ENCODE assay signal across 1 cellular context in the genomic region with DNA sequence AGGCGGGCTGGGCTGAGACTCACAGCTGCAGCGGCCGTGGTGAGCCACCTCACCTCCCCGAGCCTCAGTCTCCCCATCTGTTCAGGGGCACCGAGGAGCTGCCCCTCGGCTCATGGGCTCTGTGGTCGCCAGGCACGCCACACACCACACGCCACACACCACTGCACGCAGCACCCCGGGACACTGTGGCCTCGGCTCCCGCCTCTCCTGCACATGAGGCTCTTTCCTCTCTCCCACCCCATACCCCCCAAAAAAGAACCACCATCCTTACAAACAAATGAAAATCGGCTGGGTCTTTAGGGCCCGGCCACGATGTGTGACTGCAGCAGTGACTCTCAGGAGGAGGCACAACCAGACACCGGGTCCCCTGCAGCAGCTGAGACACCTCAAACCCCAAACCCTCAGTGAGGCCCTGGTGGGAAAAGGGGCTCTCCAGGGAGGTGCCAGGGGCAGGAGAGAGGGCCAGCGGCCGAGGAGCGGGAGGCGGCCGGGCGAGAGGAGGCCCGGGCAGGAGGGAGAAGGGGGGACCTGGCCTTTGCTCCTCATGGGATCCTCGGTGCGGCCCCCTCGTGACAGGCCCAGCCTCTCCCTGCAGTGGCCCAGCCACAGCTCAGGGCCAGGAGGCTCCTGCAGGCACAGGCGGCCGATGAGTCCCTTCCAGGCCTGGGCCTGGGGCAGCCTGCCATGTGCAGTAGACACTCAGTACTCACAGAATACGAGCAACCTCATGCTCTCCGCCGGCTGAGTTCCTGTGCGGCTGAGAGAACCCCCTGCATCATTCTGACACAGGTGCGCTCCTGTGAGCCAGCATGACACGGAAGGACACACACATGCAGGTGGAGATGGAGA.
TF ChIP-seq lines count a peak whose summit lies in the region.

No MANE protein-coding gene starts in this region.

TF ChIP-seq in liver, 16 proteins besides CTCF, POLR2A, EP300 and RAD21 (continued from another document):
- TF ChIP-seq, protein P1, sequence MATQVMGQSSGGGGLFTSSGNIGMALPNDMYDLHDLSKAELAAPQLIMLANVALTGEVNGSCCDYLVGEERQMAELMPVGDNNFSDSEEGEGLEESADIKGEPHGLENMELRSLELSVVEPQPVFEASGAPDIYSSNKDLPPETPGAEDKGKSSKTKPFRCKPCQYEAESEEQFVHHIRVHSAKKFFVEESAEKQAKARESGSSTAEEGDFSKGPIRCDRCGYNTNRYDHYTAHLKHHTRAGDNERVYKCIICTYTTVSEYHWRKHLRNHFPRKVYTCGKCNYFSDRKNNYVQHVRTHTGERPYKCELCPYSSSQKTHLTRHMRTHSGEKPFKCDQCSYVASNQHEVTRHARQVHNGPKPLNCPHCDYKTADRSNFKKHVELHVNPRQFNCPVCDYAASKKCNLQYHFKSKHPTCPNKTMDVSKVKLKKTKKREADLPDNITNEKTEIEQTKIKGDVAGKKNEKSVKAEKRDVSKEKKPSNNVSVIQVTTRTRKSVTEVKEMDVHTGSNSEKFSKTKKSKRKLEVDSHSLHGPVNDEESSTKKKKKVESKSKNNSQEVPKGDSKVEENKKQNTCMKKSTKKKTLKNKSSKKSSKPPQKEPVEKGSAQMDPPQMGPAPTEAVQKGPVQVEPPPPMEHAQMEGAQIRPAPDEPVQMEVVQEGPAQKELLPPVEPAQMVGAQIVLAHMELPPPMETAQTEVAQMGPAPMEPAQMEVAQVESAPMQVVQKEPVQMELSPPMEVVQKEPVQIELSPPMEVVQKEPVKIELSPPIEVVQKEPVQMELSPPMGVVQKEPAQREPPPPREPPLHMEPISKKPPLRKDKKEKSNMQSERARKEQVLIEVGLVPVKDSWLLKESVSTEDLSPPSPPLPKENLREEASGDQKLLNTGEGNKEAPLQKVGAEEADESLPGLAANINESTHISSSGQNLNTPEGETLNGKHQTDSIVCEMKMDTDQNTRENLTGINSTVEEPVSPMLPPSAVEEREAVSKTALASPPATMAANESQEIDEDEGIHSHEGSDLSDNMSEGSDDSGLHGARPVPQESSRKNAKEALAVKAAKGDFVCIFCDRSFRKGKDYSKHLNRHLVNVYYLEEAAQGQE (IDR thresholded peaks at IDR 0.05): no peak
- TF ChIP-seq EGR1 (IDR thresholded peaks at IDR 0.05; ENCODE audit: low read depth in 2 of 2) (no peak), NR2F2 (IDR thresholded peaks at IDR 0.05) (no peak), TAF1 (conservative IDR thresholded peaks at IDR 0.05) (no peak), FOXA1 (IDR thresholded peaks at IDR 0.05) (no peak), GABPA (IDR thresholded peaks at IDR 0.05 in 1 of 2, conservative IDR thresholded peaks at IDR 0.05 in 1 of 2) (no peak)
- TF ChIP-seq, protein P2, sequence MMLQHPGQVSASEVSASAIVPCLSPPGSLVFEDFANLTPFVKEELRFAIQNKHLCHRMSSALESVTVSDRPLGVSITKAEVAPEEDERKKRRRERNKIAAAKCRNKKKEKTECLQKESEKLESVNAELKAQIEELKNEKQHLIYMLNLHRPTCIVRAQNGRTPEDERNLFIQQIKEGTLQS (IDR thresholded peaks at IDR 0.05): no peak
- TF ChIP-seq, protein P3, sequence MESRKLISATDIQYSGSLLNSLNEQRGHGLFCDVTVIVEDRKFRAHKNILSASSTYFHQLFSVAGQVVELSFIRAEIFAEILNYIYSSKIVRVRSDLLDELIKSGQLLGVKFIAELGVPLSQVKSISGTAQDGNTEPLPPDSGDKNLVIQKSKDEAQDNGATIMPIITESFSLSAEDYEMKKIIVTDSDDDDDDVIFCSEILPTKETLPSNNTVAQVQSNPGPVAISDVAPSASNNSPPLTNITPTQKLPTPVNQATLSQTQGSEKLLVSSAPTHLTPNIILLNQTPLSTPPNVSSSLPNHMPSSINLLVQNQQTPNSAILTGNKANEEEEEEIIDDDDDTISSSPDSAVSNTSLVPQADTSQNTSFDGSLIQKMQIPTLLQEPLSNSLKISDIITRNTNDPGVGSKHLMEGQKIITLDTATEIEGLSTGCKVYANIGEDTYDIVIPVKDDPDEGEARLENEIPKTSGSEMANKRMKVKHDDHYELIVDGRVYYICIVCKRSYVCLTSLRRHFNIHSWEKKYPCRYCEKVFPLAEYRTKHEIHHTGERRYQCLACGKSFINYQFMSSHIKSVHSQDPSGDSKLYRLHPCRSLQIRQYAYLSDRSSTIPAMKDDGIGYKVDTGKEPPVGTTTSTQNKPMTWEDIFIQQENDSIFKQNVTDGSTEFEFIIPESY (IDR thresholded peaks at IDR 0.05): no peak
